ENCODE assay signal across 11 cellular contexts in genomic region chr12:102197789-102198188, GRCh38. TPM values are rescaled to one million over a fixed set of nuclear protein-coding genes. Genes with fewer than 3 reads are reported as not detected.
A peak's percentile ranks its signal among the peaks of the same experiment; 100 is the strongest.
DNase-seq lines count a peak whose midpoint lies in the region; ATAC-seq and TF ChIP-seq lines count a peak whose summit lies in the region.
"Had no signal": no experiment of that assay in that cellular context is flagged by ENCODE, and none has a peak within 500 bp of the region (broad histone marks: within the 10 kb centered on the region; RNA-seq: fewer than 3 reads in every experiment).

Gene PMCH (minus strand): TSS chr12:102197833. CDS start chr12:102197770, 63 bp downstream.

- H3K27me3 Mint-ChIP-seq in HFFc6 (ENCODE audit: insufficient read depth): no peaks in the 10 kb centered on the region
- H3K27me3 Mint-ChIP-seq: brain had no signal

- H3K27me3 ChIP-seq in mesenchymal stem cell (ENCODE audit: control insufficient read depth in 1 of 2, insufficient read depth in 1 of 2, low read length in 2 of 2): no peaks in the 10 kb centered on the region
- no peaks in the 10 kb centered on the region for H3K27me3 ChIP-seq in SJCRH30
- H3K27me3 ChIP-seq in HAP-1 (ENCODE audit: low read depth): no peaks in the 10 kb centered on the region

- H3K4me3 ChIP-seq in mesenchymal stem cell (ENCODE audit: insufficient read depth in 1 of 2, low read depth in 1 of 2, low read length in 2 of 2): no peak within 1 kb of the TSS
- H3K4me3 ChIP-seq in SJCRH30: no peak within 1 kb of the TSS
- H3K4me3 ChIP-seq in HAP-1: no peak within 1 kb of the TSS

- H3K9me3 ChIP-seq in mesenchymal stem cell (ENCODE audit: control insufficient read depth, low read length) (no peaks in the 10 kb centered on the region), SJCRH30 (replicated peaks) (no peaks in the 10 kb centered on the region), HAP-1 (no peaks in the 10 kb centered on the region)

- H3K36me3 ChIP-seq in mesenchymal stem cell (ENCODE audit: control insufficient read depth in 1 of 2, insufficient read depth in 2 of 2, low read depth in 1 of 2, low read length in 2 of 2): no peaks in the 10 kb centered on the region
- H3K36me3 ChIP-seq in SJCRH30: peaks cover 12% of the 10 kb centered on the region
- no peaks in the 10 kb centered on the region for H3K36me3 ChIP-seq in HAP-1 (replicated peaks)

- whole genome bisulfite sequencing in mesenchymal stem cell: no CpG with 5 or more reads among the region's 1 CpG

- no peak within 1 kb of the TSS for H3K9ac ChIP-seq in mesenchymal stem cell (ENCODE audit: low read length)

- no peak within 1 kb of the TSS for H2AFZ ChIP-seq in mesenchymal stem cell (ENCODE audit: low read depth, low read length)

- H3K27ac Mint-ChIP-seq in HFFc6: no peak within 1 kb of the TSS
- H3K27ac Mint-ChIP-seq: brain had no signal

- in situ Hi-C loops in HAP-1 (cut with MboI; ENCODE audit: low sequenced_read_pairs): no loop called here

- H3K36me3 Mint-ChIP-seq in HFFc6 (ENCODE audit: low read depth): no peaks in the 10 kb centered on the region
- H3K36me3 Mint-ChIP-seq: brain had no signal

- no peak within 1 kb of the TSS for H3K14ac ChIP-seq in mesenchymal stem cell (ENCODE audit: low read length in 2 of 2)

- no peaks in the 10 kb centered on the region for H3K4me1 Mint-ChIP-seq in HFFc6 (ENCODE audit: low read depth)
- H3K4me1 Mint-ChIP-seq: brain had no signal

- H2BK12ac ChIP-seq in mesenchymal stem cell (ENCODE audit: low read length in 2 of 2): no peak within 1 kb of the TSS

- DNase-seq in HFFc6: peak; percentile 11
- peak; percentile 12 for DNase-seq in RKO (ENCODE audit: low spot score)
- peak; percentile 21 for DNase-seq in mesenchymal stem cell
- no peak for DNase-seq in SJCRH30
- DNase-seq in OCI-M2 (lab: John Stamatoyannopoulos, UW; ENCODE audit: unreplicated experiment): no peak
- no peak for DNase-seq in HAP-1 (ENCODE audit: low spot score in 2 of 2)
- DNase-seq in NCI-H2196 (lab: John Stamatoyannopoulos, UW; ENCODE audit: unreplicated experiment): no peak
- DNase-seq: MV-4-11 had no signal

- no peak within 1 kb of the TSS for H2AK5ac ChIP-seq in mesenchymal stem cell (ENCODE audit: low read length, severe bottlenecking)

- H2BK15ac ChIP-seq in mesenchymal stem cell (ENCODE audit: low read depth, poor library complexity, severe bottlenecking): no peak within 1 kb of the TSS

- peak; percentile 97 for ATAC-seq in GM18868 (IDR thresholded peaks at IDR 0.05; ENCODE audit: unreplicated experiment)

- H3K79me1 ChIP-seq in mesenchymal stem cell (replicated peaks; ENCODE audit: low read length, poor library complexity, severe bottlenecking): no peaks in the 10 kb centered on the region

- TF ChIP-seq CTCF in HFFc6 (IDR thresholded peaks at IDR 0.05): no peak

- no peak within 1 kb of the TSS for H3K18ac ChIP-seq in mesenchymal stem cell (ENCODE audit: low read depth in 1 of 2, low read length in 2 of 2)

- H2BK5ac ChIP-seq in mesenchymal stem cell (ENCODE audit: low read depth, low read length, poor library complexity, severe bottlenecking): no peak within 1 kb of the TSS

- H3K4me1 ChIP-seq in mesenchymal stem cell (ENCODE audit: control insufficient read depth, insufficient read depth, low read depth, low read length) (no peaks in the 10 kb centered on the region), SJCRH30 (no peaks in the 10 kb centered on the region), HAP-1 (no peaks in the 10 kb centered on the region)

- no peak within 1 kb of the TSS for H3K4me2 ChIP-seq in mesenchymal stem cell (ENCODE audit: low read length, poor library complexity, severe bottlenecking)

- no peak within 1 kb of the TSS for H3K23ac ChIP-seq in mesenchymal stem cell (ENCODE audit: low read length in 2 of 2)

- no peaks in the 10 kb centered on the region for H3K9me3 Mint-ChIP-seq in HFFc6
- H3K9me3 Mint-ChIP-seq: brain had no signal

- no peak within 1 kb of the TSS for H4K8ac ChIP-seq in mesenchymal stem cell (ENCODE audit: low read length)

- no peak within 1 kb of the TSS for H2BK120ac ChIP-seq in mesenchymal stem cell (ENCODE audit: low read depth, low read length)

- H3K4ac ChIP-seq in mesenchymal stem cell (ENCODE audit: low read depth in 1 of 2, low read length in 2 of 2): no peak within 1 kb of the TSS

- no peak within 1 kb of the TSS for H3K4me3 Mint-ChIP-seq in HFFc6
- H3K4me3 Mint-ChIP-seq: brain had no signal

- H4K91ac ChIP-seq in mesenchymal stem cell (ENCODE audit: low read length): no peak within 1 kb of the TSS

- H3K27ac ChIP-seq in mesenchymal stem cell (ENCODE audit: low read length, poor library complexity, severe bottlenecking): no peak within 1 kb of the TSS
- no peak within 1 kb of the TSS for H3K27ac ChIP-seq in SJCRH30

RNA-seq across cellular contexts. Expression of gene PMCH, which starts in this region (rescaled TPM):
- not detected for total RNA-seq in HFFc6 (2021; fragmentation: NEBNext Ultra II Directional; extraction: Animal tissue kit (Norgen Biotek cat#: 25700))
- not detected for polyA plus RNA-seq in mesenchymal stem cell (2013, experiment 1 of 2)
- not detected for polyA plus RNA-seq in mesenchymal stem cell (2013, experiment 2 of 2)
- total RNA-seq in SJCRH30 (2014; rRNA removed; shearing (Covaris generic)): not detected in 2 replicates
- total RNA-seq: liver had no signal
- polyA plus RNA-seq: liver had no signal

Comparison
In these comparisons a context has a peak if more than half of its experiments do, and no peak if none do; other contexts are left out.
1. Peak in DNase-seq in HFFc6; RNA of the gene not detected or under 1 TPM.
2. DNase-seq: peak in RKO (single experiment) and mesenchymal stem cell (single experiment); none in SJCRH30 (0 of 2), OCI-M2 (single experiment), HAP-1 (0 of 2) and NCI-H2196 (single experiment).